In the genomic region with DNA sequence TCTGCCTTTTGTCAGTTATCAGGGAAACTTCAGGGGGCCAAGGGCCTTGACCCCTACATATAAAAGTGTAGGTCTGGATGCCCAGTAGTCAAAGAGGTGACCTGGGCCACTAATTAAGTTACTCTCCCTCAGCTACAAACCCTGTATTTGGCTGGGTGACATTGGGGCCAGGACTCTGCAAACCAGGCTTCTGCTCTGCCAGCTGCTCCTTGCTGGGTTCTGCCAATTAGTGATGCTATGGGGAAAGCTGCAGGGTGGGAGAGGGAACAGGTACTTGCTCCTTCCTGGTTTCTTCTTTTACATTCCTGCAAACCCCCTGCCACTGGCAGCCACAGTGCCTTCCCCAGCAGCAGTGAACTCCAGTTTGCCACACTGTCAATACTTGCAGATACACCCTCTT, we compare ENCODE assay signal across 23 cellular contexts.
"Had no signal": no experiment of that assay in that cellular context is flagged by ENCODE, and none has a peak within 500 bp of the region (broad histone marks: within the 10 kb centered on the region; RNA-seq: fewer than 3 reads in every experiment).

No MANE protein-coding gene starts in this region.

- H3K27ac Mint-ChIP-seq: naive thymus-derived CD4-positive, alpha-beta T cell had no signal

- H3K36me3 Mint-ChIP-seq: naive thymus-derived CD4-positive, alpha-beta T cell had no signal

- H3K4me1 ChIP-seq: esophagus muscularis mucosa, foreskin keratinocyte, gastroesophageal sphincter, heart right ventricle, left lung, lower lobe of right lung had no signal

- H3K27me3 ChIP-seq: dorsolateral prefrontal cortex, foreskin keratinocyte, heart right ventricle, left lung had no signal

- H3K36me3 ChIP-seq: esophagus muscularis mucosa, gastroesophageal sphincter, heart right ventricle, left lung, lower lobe of right lung had no signal

- ATAC-seq: foreskin keratinocyte; gastroesophageal sphincter; heart right ventricle; left cardiac atrium; left lung; left ventricle myocardium superior; lower lobe of right lung; naive thymus-derived CD4-positive, alpha-beta T cell had no signal

- H3K27ac ChIP-seq: coronary artery, dorsolateral prefrontal cortex, esophagus muscularis mucosa, foreskin keratinocyte, gastroesophageal sphincter, heart right ventricle, left lung, lower lobe of right lung had no signal

- H3K4me3 Mint-ChIP-seq: naive thymus-derived CD4-positive, alpha-beta T cell had no signal

- FAIRE-seq: colon, endothelial cell of umbilical vein, frontal cortex, islet of Langerhans, keratinocyte had no signal

- H3K4me1 Mint-ChIP-seq: naive thymus-derived CD4-positive, alpha-beta T cell had no signal

- H3K4me3 ChIP-seq: coronary artery, dorsolateral prefrontal cortex, esophagus muscularis mucosa, gastroesophageal sphincter, heart right ventricle, left lung, lower lobe of right lung had no signal

- DNase-seq: dermis blood vessel endothelial cell; effector CD4-positive, alpha-beta T cell; effector memory CD4-positive, alpha-beta T cell; foreskin keratinocyte; head of caudate nucleus; heart right ventricle; hippocampal formation; left cardiac atrium; left lung; left ventricle myocardium superior; lower lobe of right lung; mesenchymal stem cell; midbrain; naive thymus-derived CD4-positive, alpha-beta T cell had no signal
